Comparison of ENCODE assay signal across 17 cellular contexts in the genomic region with DNA sequence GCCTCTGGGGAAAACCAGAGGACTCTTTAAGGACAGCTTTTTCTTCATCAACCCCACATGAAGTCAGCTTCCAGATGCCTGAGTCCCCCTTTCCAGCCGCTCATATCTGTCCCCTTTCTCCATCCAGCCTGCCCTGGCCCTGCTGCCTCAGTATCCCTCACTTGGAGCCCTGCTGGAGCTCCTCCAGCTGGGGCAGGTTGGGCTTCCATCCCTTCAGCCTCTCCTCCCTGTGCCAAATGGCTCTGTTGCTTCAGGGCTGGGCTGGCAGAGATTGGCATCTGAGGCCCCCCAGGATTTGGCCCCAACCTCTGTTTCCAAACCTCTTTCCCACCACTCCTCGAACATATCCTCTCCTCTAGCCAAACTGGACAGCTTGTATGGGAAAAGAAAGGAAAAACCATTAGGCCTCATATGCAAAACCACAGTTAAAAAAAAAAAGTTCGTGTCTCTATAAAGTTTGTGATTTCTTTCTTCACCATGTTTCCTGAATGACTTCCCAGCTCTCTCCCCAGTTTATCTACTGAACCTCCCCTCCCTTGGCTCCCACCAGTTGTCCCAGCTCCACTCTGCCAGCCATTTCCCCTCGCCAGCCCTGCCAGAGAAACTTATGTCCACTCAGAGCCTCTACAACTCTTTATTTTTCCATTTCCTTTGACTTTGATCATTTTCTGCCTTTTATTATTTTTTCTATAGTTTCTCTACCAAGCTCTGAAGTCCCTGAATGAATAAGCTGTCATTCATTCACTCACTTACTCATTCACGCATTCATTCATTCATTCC.
DNase-seq lines count a peak whose midpoint lies in the region; ATAC-seq and TF ChIP-seq lines count a peak whose summit lies in the region.
"Had no signal": no experiment of that assay in that cellular context is flagged by ENCODE, and none has a peak within 500 bp of the region (broad histone marks: within the 10 kb centered on the region; RNA-seq: fewer than 3 reads in every experiment).

No MANE protein-coding gene starts in this region.

- no peaks in the 10 kb centered on the region for H3K9me3 Mint-ChIP-seq in activated CD8-positive, alpha-beta memory T cell treated with anti-CD3 and anti-CD28 coated beads, Interleukin-2, amount 10 ng/mL, durations not matched to agents 7 days and 5 days (ENCODE audit: low read depth)
- no peaks in the 10 kb centered on the region for H3K9me3 Mint-ChIP-seq in endothelial cell (ENCODE audit: unreplicated experiment)
- H3K9me3 Mint-ChIP-seq: CD8-positive, alpha-beta T cell had no signal

- H3K27me3 Mint-ChIP-seq in activated CD8-positive, alpha-beta memory T cell treated with anti-CD3 and anti-CD28 coated beads, Interleukin-2, amount 10 ng/mL, durations not matched to agents 7 days and 5 days = peaks cover 27% of the 10 kb centered on the region
- H3K27me3 Mint-ChIP-seq in endothelial cell (ENCODE audit: unreplicated experiment) = peaks cover 6% of the 10 kb centered on the region

- no peaks in the 10 kb centered on the region for H3K27me3 ChIP-seq in gastrocnemius medialis
- H3K27me3 ChIP-seq in uterus = no peaks in the 10 kb centered on the region
- H3K27me3 ChIP-seq in esophagus muscularis mucosa = peaks cover 0 to 36% (median 0%) of the 10 kb centered on the region in 4 donors

- no peaks in the 10 kb centered on the region for H3K4me1 Mint-ChIP-seq in activated CD8-positive, alpha-beta memory T cell treated with anti-CD3 and anti-CD28 coated beads, Interleukin-2, amount 10 ng/mL, durations not matched to agents 7 days and 5 days
- peaks cover 6% of the 10 kb centered on the region for H3K4me1 Mint-ChIP-seq in endothelial cell (ENCODE audit: unreplicated experiment)

- no peak for TF ChIP-seq CTCF in endothelial cell (IDR thresholded peaks at IDR 0.05; ENCODE audit: unreplicated experiment)
- TF ChIP-seq CTCF in gastrocnemius medialis (IDR thresholded peaks at IDR 0.05 in 4 of 5, conservative IDR thresholded peaks at IDR 0.05 in 1 of 5) = no peak
- TF ChIP-seq CTCF in uterus (IDR thresholded peaks at IDR 0.05) = no peak
- TF ChIP-seq CTCF in esophagus muscularis mucosa (IDR thresholded peaks at IDR 0.05) = no peak

- H3K4me3 ChIP-seq in gastrocnemius medialis (no peak overlapping the region), uterus (no peak overlapping the region), esophagus muscularis mucosa (no peak overlapping the region)

- peak; percentile 29 for DNase-seq in activated CD8-positive, alpha-beta memory T cell treated with anti-CD3 and anti-CD28 coated beads, Interleukin-2, amount 50 U/mL, for 48 hours
- DNase-seq in activated CD8-positive, alpha-beta memory T cell treated with anti-CD3 and anti-CD28 coated beads, Interleukin-2, amount 10 ng/mL, durations not matched to agents 7 days and 5 days = no peak
- DNase-seq in endothelial cell (ENCODE audit: low spot score) (no peak), gastrocnemius medialis (no peak), uterus (no peak), esophagus muscularis mucosa (ENCODE audit: extremely low spot score) (no peak)
- DNase-seq: CD8-positive, alpha-beta T cell; DMS79 treated with DMSO at 0.1 percent for 48 hours; NCI-H1436 treated with DMSO at 0.1 percent for 48 hours; NCI-H2107; NCI-H748 treated with DMSO at 0.1 percent for 48 hours; Right ventricle myocardium superior had no signal

- TF ChIP-seq POLR2A in gastrocnemius medialis (IDR thresholded peaks at IDR 0.05) = no peak
- TF ChIP-seq POLR2A in uterus (IDR thresholded peaks at IDR 0.05) = no peak
- no peak for TF ChIP-seq POLR2A in esophagus muscularis mucosa (IDR thresholded peaks at IDR 0.05; ENCODE audit: low read depth)

- 84% methylated on average over 5 of the region's 5 CpGs for WGBS in esophagus muscularis mucosa

- peaks cover 7 to 29% of the 10 kb centered on the region in 2 donors for H3K4me1 ChIP-seq in gastrocnemius medialis
- no peaks in the 10 kb centered on the region for H3K4me1 ChIP-seq in uterus
- peaks cover 0 to 6% (median 0%) of the 10 kb centered on the region in 4 donors for H3K4me1 ChIP-seq in esophagus muscularis mucosa

- TF ChIP-seq EP300 in esophagus muscularis mucosa (IDR thresholded peaks at IDR 0.05) = no peak

- H3K36me3 Mint-ChIP-seq in activated CD8-positive, alpha-beta memory T cell treated with anti-CD3 and anti-CD28 coated beads, Interleukin-2, amount 10 ng/mL, durations not matched to agents 7 days and 5 days = no peaks in the 10 kb centered on the region
- H3K36me3 Mint-ChIP-seq in endothelial cell (ENCODE audit: low read depth, unreplicated experiment) = no peaks in the 10 kb centered on the region
- H3K36me3 Mint-ChIP-seq: CD8-positive, alpha-beta T cell had no signal

- intact Hi-C loops in gastrocnemius medialis (cut with DNase I; ENCODE audit: low total_unique reads) (no loop called here), uterus (cut with DNase I; ENCODE audit: low total_unique reads) (no loop called here), esophagus muscularis mucosa (cut with DNase I) (no loop called here)

- H3K36me3 ChIP-seq in gastrocnemius medialis (no peaks in the 10 kb centered on the region), uterus (no peaks in the 10 kb centered on the region), esophagus muscularis mucosa (no peaks in the 10 kb centered on the region)

- no peak overlapping the region for H3K4me3 Mint-ChIP-seq in activated CD8-positive, alpha-beta memory T cell treated with anti-CD3 and anti-CD28 coated beads, Interleukin-2, amount 10 ng/mL, durations not matched to agents 7 days and 5 days
- no peak overlapping the region for H3K4me3 Mint-ChIP-seq in endothelial cell (ENCODE audit: unreplicated experiment)
- H3K4me3 Mint-ChIP-seq: CD8-positive, alpha-beta T cell had no signal

- H3K27ac ChIP-seq in gastrocnemius medialis (peak overlapping the region; percentile 2 to 76 (median 66)), uterus (peak overlapping the region; percentile 0 to 30), esophagus muscularis mucosa (replicated peaks in 1 of 4) (no peak overlapping the region)
- H3K27ac ChIP-seq: 22Rv1 had no signal

- in situ Hi-C loops in gastrocnemius medialis (cut with MboI; ENCODE audit: low sequenced_read_pairs in 4 of 4) = no loop called here

- CTCF ChIA-PET in activated CD8-positive, alpha-beta memory T cell treated with anti-CD3 and anti-CD28 coated beads, Interleukin-2, amount 10 ng/mL, durations not matched to agents 7 days and 5 days (lab: Charles Lee) = no interaction called here

- H3K9me3 ChIP-seq in gastrocnemius medialis (no peaks in the 10 kb centered on the region), uterus (no peaks in the 10 kb centered on the region), esophagus muscularis mucosa (no peaks in the 10 kb centered on the region)

- H3K27ac Mint-ChIP-seq in activated CD8-positive, alpha-beta memory T cell treated with anti-CD3 and anti-CD28 coated beads, Interleukin-2, amount 10 ng/mL, durations not matched to agents 7 days and 5 days = no peak overlapping the region
- H3K27ac Mint-ChIP-seq in endothelial cell (ENCODE audit: unreplicated experiment) = peak overlapping the region; percentile 54
- H3K27ac Mint-ChIP-seq: CD8-positive, alpha-beta T cell had no signal

- no peak for ATAC-seq in activated CD8-positive, alpha-beta memory T cell treated with anti-CD3 and anti-CD28 coated beads, Interleukin-2, amount 10 ng/mL, durations not matched to agents 7 days and 5 days
- ATAC-seq in gastrocnemius medialis (no peak), HG03378 (IDR thresholded peaks at IDR 0.05; ENCODE audit: unreplicated experiment) (no peak), HG02885 (IDR thresholded peaks at IDR 0.05; ENCODE audit: poor library complexity, unreplicated experiment) (no peak)
- ATAC-seq: CD8-positive, alpha-beta T cell; HCT116; Panc1 had no signal

Comparison
In these comparisons a context has a peak if more than half of its experiments do, and no peak if none do; other contexts are left out.
1. H3K27ac ChIP-seq: peak in gastrocnemius medialis (4 of 4) and uterus (2 of 2); none in esophagus muscularis mucosa (0 of 4).